In genomic region chr6:160519603-160520042, GRCh38 we compare ENCODE assay signal across 8 cellular contexts.
A peak's percentile ranks its signal among the peaks of the same experiment; 100 is the strongest.
DNase-seq lines count a peak whose midpoint lies in the region; ATAC-seq and TF ChIP-seq lines count a peak whose summit lies in the region.

No MANE protein-coding gene starts in this region.

- H3K4me1 ChIP-seq in ascending aorta: no peaks in the 10 kb centered on the region
- H3K4me1 ChIP-seq in left lung: peaks cover 0 to 7% of the 10 kb centered on the region in 2 donors
- peaks cover 0 to 4% of the 10 kb centered on the region in 2 donors for H3K4me1 ChIP-seq in thyroid gland

- TF ChIP-seq CTCF in ascending aorta (IDR thresholded peaks at IDR 0.05) (peak; percentile 82 to 96 (median 90)), left lung (IDR thresholded peaks at IDR 0.05) (peak; percentile 84 to 90), thyroid gland (IDR thresholded peaks at IDR 0.05) (peak in 3 of 6 experiments; percentile 81 to 93 (median 91))

- H3K9me3 ChIP-seq in ascending aorta (no peaks in the 10 kb centered on the region), left lung (no peaks in the 10 kb centered on the region), thyroid gland (no peaks in the 10 kb centered on the region)

- H3K27ac ChIP-seq in ascending aorta (peak overlapping the region in 1 of 2 donors; percentile 73), left lung (peak overlapping the region in 1 of 2 donors; percentile 66), thyroid gland (peak overlapping the region in 2 of 3 donors; percentile 53 to 71)

- intact Hi-C loops in ascending aorta (cut with DNase I): loop anchor here (1.0 to 5.0 kb wide), 3 partner anchors 15 to 853 kb away; no protein-coding TSS in a partner anchor
- intact Hi-C loops in left lung (cut with DNase I): no loop called here
- intact Hi-C loops in thyroid gland (cut with DNase I): no loop called here

- H3K27me3 ChIP-seq in ascending aorta (no peaks in the 10 kb centered on the region), left lung (peaks cover 0 to 30% of the 10 kb centered on the region in 2 donors), thyroid gland (no peaks in the 10 kb centered on the region)

- 25 to 31% methylated on average over 7 to 8 of the region's 8 CpGs for WGBS in thyroid gland, 2 donors

- no peak for TF ChIP-seq POLR2A in thyroid gland (IDR thresholded peaks at IDR 0.05)

- ATAC-seq in GM21360 (IDR thresholded peaks at IDR 0.05; ENCODE audit: unreplicated experiment): peak; percentile 69
- no peak for ATAC-seq in left lung

- peak; percentile 64 for DNase-seq in HT-29 (ENCODE audit: low spot score)
- no peak for DNase-seq in ascending aorta (ENCODE audit: low spot score in 2 of 2)
- no peak for DNase-seq in left lung
- DNase-seq in thyroid gland: no peak
- no peak for DNase-seq in activated effector memory CD4-positive, alpha-beta T cell treated with Interleukin-2 at 50 U/mL for 16 hours
- DNase-seq in activated CD4-positive, CD25-positive, alpha-beta regulatory T cell treated with anti-CD3 and anti-CD28 coated beads, Interleukin-2, amount 50 U/mL, for 72 hours: no peak

- H3K36me3 ChIP-seq in ascending aorta (no peaks in the 10 kb centered on the region), left lung (no peaks in the 10 kb centered on the region), thyroid gland (no peaks in the 10 kb centered on the region)

- H3K4me3 ChIP-seq in GM08714 (ENCODE audit: low read length) (peak overlapping the region; percentile 72; the same call in 1 of the 2 replicates), ascending aorta (peak overlapping the region; percentile 63 to 93), left lung (peak overlapping the region; percentile 51), thyroid gland (replicated peaks in 1 of 3) (peak overlapping the region; percentile 27 to 65 (median 44))
